Comparison of ENCODE assay signal across 1 cellular context in the genomic region with DNA sequence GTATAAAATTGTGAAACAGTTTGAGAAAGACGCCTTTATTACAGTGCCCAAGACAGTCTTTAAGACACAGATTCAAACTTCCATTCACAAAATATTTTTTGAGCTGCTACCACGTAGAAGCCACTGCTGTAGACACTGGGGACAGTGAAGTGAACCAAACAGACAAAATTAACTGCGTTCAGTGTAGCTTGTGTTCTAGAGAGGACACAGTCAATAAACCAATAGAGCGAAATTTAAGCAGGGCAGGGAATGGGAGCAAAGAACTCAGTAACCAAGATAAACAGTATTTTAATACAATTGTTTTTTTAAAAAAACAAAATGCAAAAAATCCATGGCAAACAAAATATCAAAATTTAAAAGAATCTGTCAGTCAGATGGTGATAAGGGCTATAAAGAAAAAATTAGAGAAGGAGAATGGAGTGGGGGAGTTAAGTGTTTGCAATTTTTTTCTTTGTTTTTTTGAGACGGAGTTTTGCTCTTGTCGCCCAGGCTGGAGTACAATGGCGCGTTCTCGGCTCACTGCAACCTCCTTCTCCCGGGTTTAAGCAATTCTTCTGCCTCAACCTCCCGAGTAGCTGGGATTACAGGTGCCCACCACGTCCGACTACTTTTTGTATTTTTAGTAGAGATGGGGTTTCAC.
TF ChIP-seq lines count a peak whose summit lies in the region.

No MANE protein-coding gene starts in this region.

TF ChIP-seq in H1, 55 proteins besides CTCF, POLR2A, EP300 and RAD21:
- TF ChIP-seq EGR1 (IDR thresholded peaks at IDR 0.05; ENCODE audit: borderline replicate concordance, low read depth, low read length) (no peak), GTF2F1 (IDR thresholded peaks at IDR 0.05; ENCODE audit: borderline replicate concordance, low read depth, low read length) (no peak)
TF ChIP-seq in H1: peak in this region for 0.
